In the genomic region with DNA sequence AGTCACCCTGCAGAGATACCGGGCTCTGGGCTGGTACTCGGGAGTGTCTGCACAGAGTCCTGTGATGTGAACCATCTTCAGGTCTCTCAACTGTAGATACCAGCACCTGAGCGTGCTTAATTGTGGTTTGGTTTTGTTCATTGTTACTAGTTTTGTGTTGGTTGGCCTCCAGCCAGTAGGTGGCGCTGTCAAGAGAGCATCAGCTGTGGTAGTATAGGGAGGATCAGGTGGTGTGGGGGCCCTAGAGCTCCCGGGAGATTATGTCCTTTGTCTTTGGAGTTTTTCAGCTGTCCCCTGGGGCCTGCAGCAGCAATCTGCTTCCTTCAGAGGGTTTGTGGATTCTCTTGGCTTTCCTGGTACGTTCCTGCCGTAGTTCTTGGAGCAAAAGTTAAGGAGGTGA, we compare ENCODE assay signal across 12 cellular contexts.
DNase-seq lines count a peak whose midpoint lies in the region; ATAC-seq and TF ChIP-seq lines count a peak whose summit lies in the region.
"Had no signal": no experiment of that assay in that cellular context is flagged by ENCODE, and none has a peak within 500 bp of the region (broad histone marks: within the 10 kb centered on the region; RNA-seq: fewer than 3 reads in every experiment).

No MANE protein-coding gene starts in this region.

- 87 to 93% (median 89%) methylated on average over 7 of the region's 7 CpGs for WGBS in heart left ventricle, 4 donors
- WGBS in ovary, 3 donors: 94 to 97% (median 95%) methylated on average over 7 of the region's 7 CpGs
- WGBS in prostate gland: 97% methylated on average over 7 of the region's 7 CpGs

- TF ChIP-seq EP300 in ovary (IDR thresholded peaks at IDR 0.05): no peak

- H3K27me3 ChIP-seq in cardiac muscle cell (no peaks in the 10 kb centered on the region), heart left ventricle (no peaks in the 10 kb centered on the region), ovary (no peaks in the 10 kb centered on the region), prostate gland (replicated peaks; ENCODE audit: insufficient read depth) (no peaks in the 10 kb centered on the region)

- H3K27me3 Mint-ChIP-seq in endothelial cell (ENCODE audit: unreplicated experiment): no peaks in the 10 kb centered on the region
- H3K27me3 Mint-ChIP-seq: activated CD4-positive, alpha-beta T cell treated with anti-CD3 and anti-CD28 coated beads, Interleukin-2, amount 10 ng/mL, durations not matched to agents 24 days and 14 days; activated naive CD4-positive, alpha-beta T cell treated with anti-CD3 and anti-CD28 coated beads, Interleukin-2, amount 50 U/mL, for 24 hours had no signal

- H3K9me3 ChIP-seq in cardiac muscle cell (ENCODE audit: low read depth): peaks cover 2% of the 10 kb centered on the region
- peaks cover 0 to 71% (median 32%) of the 10 kb centered on the region in 12 donors for H3K9me3 ChIP-seq in heart left ventricle
- H3K9me3 ChIP-seq in ovary: peaks cover 0 to 3% of the 10 kb centered on the region in 2 donors
- H3K9me3 ChIP-seq in prostate gland: no peaks in the 10 kb centered on the region

- TF ChIP-seq POLR2A in heart left ventricle (IDR thresholded peaks at IDR 0.05) (no peak), ovary (IDR thresholded peaks at IDR 0.05) (no peak), prostate gland (IDR thresholded peaks at IDR 0.05) (no peak)

- no peak overlapping the region for H3K4me3 ChIP-seq in cardiac muscle cell
- no peak overlapping the region for H3K4me3 ChIP-seq in heart left ventricle
- no peak overlapping the region for H3K4me3 ChIP-seq in ovary
- H3K4me3 ChIP-seq in prostate gland: no peak overlapping the region

- H3K4me1 Mint-ChIP-seq in endothelial cell (ENCODE audit: unreplicated experiment): peaks cover 9% of the 10 kb centered on the region

- H3K36me3 Mint-ChIP-seq in endothelial cell (ENCODE audit: low read depth, unreplicated experiment): peaks cover 9% of the 10 kb centered on the region

- peaks cover 20% of the 10 kb centered on the region for H3K4me1 ChIP-seq in cardiac muscle cell (ENCODE audit: low read depth)
- H3K4me1 ChIP-seq in heart left ventricle: peaks cover 0 to 19% (median 7%) of the 10 kb centered on the region in 12 donors
- peaks cover 2% of the 10 kb centered on the region for H3K4me1 ChIP-seq in ovary (ENCODE audit: insufficient read depth)
- H3K4me1 ChIP-seq in prostate gland (replicated peaks): no peaks in the 10 kb centered on the region

- TF ChIP-seq CTCF in cardiac muscle cell (IDR thresholded peaks at IDR 0.05; ENCODE audit: low read depth, low read length) (peak; percentile 22), heart left ventricle (IDR thresholded peaks at IDR 0.05) (peak in 3 of 12 donors; percentile 8 to 18 (median 13)), endothelial cell (IDR thresholded peaks at IDR 0.05; ENCODE audit: unreplicated experiment) (peak; percentile 64), ovary (IDR thresholded peaks at IDR 0.05) (no peak), prostate gland (IDR thresholded peaks at IDR 0.05) (no peak)

- H3K27ac ChIP-seq in cardiac muscle cell (no peak overlapping the region), heart left ventricle (no peak overlapping the region), ovary (no peak overlapping the region), prostate gland (no peak overlapping the region)

- no peak for DNase-seq in cardiac muscle cell (ENCODE audit: low read depth in 1 of 2, low spot score in 1 of 2)
- DNase-seq in heart left ventricle: no peak
- DNase-seq in NAMALWA (ENCODE audit: low spot score): peak; percentile 42
- DNase-seq in endothelial cell (ENCODE audit: low spot score): no peak
- DNase-seq in stimulated activated CD8-positive, alpha-beta memory T cell treated with anti-CD3 and anti-CD28 coated beads, Interleukin-4, amount 100 ng/mL, for 48 hours: peak; percentile 45
- no peak for DNase-seq in NCI-H128 (lab: John Stamatoyannopoulos, UW; ENCODE audit: unreplicated experiment)
- DNase-seq in ovary: no peak
- no peak for DNase-seq in prostate gland (ENCODE audit: low spot score)
- DNase-seq: activated CD4-positive, alpha-beta T cell treated with anti-CD3 and anti-CD28 coated beads, Interleukin-2, amount 10 ng/mL, durations not matched to agents 24 days and 14 days; C1 segment of cervical spinal cord; Right ventricle myocardium superior had no signal

- no peak for ATAC-seq in heart left ventricle

- H3K4me3 Mint-ChIP-seq in endothelial cell (ENCODE audit: unreplicated experiment): no peak overlapping the region
- H3K4me3 Mint-ChIP-seq: activated CD4-positive, alpha-beta T cell treated with anti-CD3 and anti-CD28 coated beads, Interleukin-2, amount 10 ng/mL, durations not matched to agents 24 days and 14 days; activated naive CD4-positive, alpha-beta T cell treated with anti-CD3 and anti-CD28 coated beads, Interleukin-2, amount 50 U/mL, for 24 hours had no signal

- intact Hi-C loops in heart left ventricle (cut with DNase I) (no loop called here), ovary (cut with DNase I) (no loop called here), prostate gland (cut with DNase I) (no loop called here)

- H3K36me3 ChIP-seq in cardiac muscle cell (no peaks in the 10 kb centered on the region), heart left ventricle (no peaks in the 10 kb centered on the region), ovary (no peaks in the 10 kb centered on the region), prostate gland (no peaks in the 10 kb centered on the region)

- no peak overlapping the region for H3K27ac Mint-ChIP-seq in endothelial cell (ENCODE audit: unreplicated experiment)
- H3K27ac Mint-ChIP-seq: activated CD4-positive, alpha-beta T cell treated with anti-CD3 and anti-CD28 coated beads, Interleukin-2, amount 10 ng/mL, durations not matched to agents 24 days and 14 days; activated naive CD4-positive, alpha-beta T cell treated with anti-CD3 and anti-CD28 coated beads, Interleukin-2, amount 50 U/mL, for 24 hours had no signal

- H3K9me3 Mint-ChIP-seq in endothelial cell (ENCODE audit: unreplicated experiment): no peaks in the 10 kb centered on the region

Comparison
In these comparisons a context has a peak if more than half of its experiments do, and no peak if none do; other contexts are left out.
1. DNase-seq: peak in NAMALWA (single experiment) and stimulated activated CD8-positive, alpha-beta memory T cell treated with anti-CD3 and anti-CD28 coated beads, Interleukin-4, amount 100 ng/mL, for 48 hours (single experiment); none in cardiac muscle cell (0 of 2), heart left ventricle (0 of 5), endothelial cell (single experiment), NCI-H128 (single experiment), ovary (0 of 5) and prostate gland (single experiment).
2. CTCF ChIP-seq: peak in cardiac muscle cell (single experiment) and endothelial cell (single experiment); none in ovary (0 of 3) and prostate gland (0 of 4).